In genomic region chr15:42059661-42060476, GRCh38 we compare ENCODE assay signal across 9 cellular contexts. TPM values are rescaled to one million over a fixed set of nuclear protein-coding genes. Genes with fewer than 3 reads are reported as not detected.
A peak's percentile ranks its signal among the peaks of the same experiment; 100 is the strongest.
DNase-seq lines count a peak whose midpoint lies in the region; ATAC-seq, FAIRE-seq and TF ChIP-seq lines count a peak whose summit lies in the region.
"Had no signal": no experiment of that assay in that cellular context is flagged by ENCODE, and none has a peak within 500 bp of the region (broad histone marks: within the 10 kb centered on the region; RNA-seq: fewer than 3 reads in every experiment).

No MANE protein-coding gene starts in this region.

- DNase-seq in EH (ENCODE audit: low read depth) (peak; percentile 40), MM.1S (peak; percentile 58), T-helper 9 cell (peak; percentile 73), K562 (ENCODE audit: extremely low read depth in 1 of 4, low spot score in 3 of 4) (peak; percentile 68 to 79 (median 76)), islet precursor cell (peak; percentile 63)
- DNase-seq in stimulated activated CD4-positive, alpha-beta T cell treated with anti-CD3 and anti-CD28 coated beads, Interleukin-2, amount 100 ng/mL, for 48 hours, result peak; percentile 73 to 82

- H3K27me3 ChIP-seq in MM.1S (replicated peaks; ENCODE audit: insufficient read depth, low read length) (no peaks in the 10 kb centered on the region), K562 (ENCODE audit: control insufficient read depth in 2 of 2, insufficient read depth in 2 of 2, low read length in 2 of 2) (peaks cover 14 to 52% of the 10 kb centered on the region in 2 experiments)

- TF ChIP-seq CTCF in MM.1S (IDR thresholded peaks at IDR 0.05; ENCODE audit: low read length), result peak; percentile 93
- peak; percentile 78 to 92 (median 91) for TF ChIP-seq CTCF in K562 (IDR thresholded peaks at IDR 0.05 in 2 of 3, conservative IDR thresholded peaks at IDR 0.05 in 1 of 3; ENCODE audit: insufficient read depth in 2 of 3, low read depth in 1 of 3, low read length in 3 of 3)

- intact Hi-C loops in K562 (cut with micrococcal nuclease), result loop anchor here (10.0 kb wide), 1 partner anchor 325 kb away; no protein-coding TSS in a partner anchor

- TF ChIP-seq POLR2A in K562 (conservative IDR thresholded peaks at IDR 0.05), result no peak

- H3K27ac ChIP-seq in MM.1S (ENCODE audit: low read length) (no peak overlapping the region), K562 (ENCODE audit: extremely low read depth, low read depth, low read length) (no peak overlapping the region)

- in situ Hi-C loops in K562 (cut with MboI), result loop anchor here (5.0 kb wide), 1 partner anchor 68 kb away; no protein-coding TSS in a partner anchor

- H3K9me2 ChIP-seq in MM.1S (replicated peaks; ENCODE audit: insufficient read depth, low read length), result no peaks in the 10 kb centered on the region

- CTCF ChIA-PET in K562 (lab: Yijun Ruan, JAX; ENCODE audit: low intra/inter-chr PET ratio), result interaction anchor here (0.8 to 5.6 kb wide), 4 partner anchors 14 to 594 kb away, joined by 3 to 71 read pairs (median 4); no protein-coding TSS in a partner anchor

- 10% methylated on average over 14 of the region's 14 CpGs for WGBS in K562 (ENCODE audit: insufficient coverage, low coverage, missing lambda C conversion rate)

- FAIRE-seq in K562 (lab: Jason Lieb, UNC), result peak; percentile 96

- no peaks in the 10 kb centered on the region for H3K9me1 ChIP-seq in K562 (ENCODE audit: control insufficient read depth, insufficient read depth, low read length)

- H3F3A ChIP-seq in MM.1S (ENCODE audit: insufficient read depth, low read length), result no peaks in the 10 kb centered on the region

- no peak overlapping the region for H2AFZ ChIP-seq in MM.1S (ENCODE audit: low read length)
- no peak overlapping the region for H2AFZ ChIP-seq in K562 (ENCODE audit: low read depth, low read length)

- no peak overlapping the region for H3K9ac ChIP-seq in MM.1S (ENCODE audit: low read length)
- H3K9ac ChIP-seq in K562 (ENCODE audit: insufficient read depth in 1 of 2, low read depth in 2 of 2, low read length in 2 of 2), result no peak overlapping the region

- H3K4me3 ChIP-seq in MM.1S (ENCODE audit: low read length), result no peak overlapping the region
- no peak overlapping the region for H3K4me3 ChIP-seq in K562

- H4K20me1 ChIP-seq in MM.1S (ENCODE audit: insufficient read depth, low read length), result no peaks in the 10 kb centered on the region
- peaks cover 4% of the 10 kb centered on the region; the same call in 1 of the 2 replicates for H4K20me1 ChIP-seq in K562 (replicated peaks; ENCODE audit: control insufficient read depth, insufficient read depth, low read length)

- POLR2A ChIA-PET in K562 (lab: Yijun Ruan, JAX), result interaction anchor here (1.1 kb wide), 1 partner anchor 13 kb away, joined by 5 read pairs; no protein-coding TSS in a partner anchor

- no peaks in the 10 kb centered on the region for H3K9me3 ChIP-seq in MM.1S (replicated peaks; ENCODE audit: insufficient read depth, low read length)
- no peaks in the 10 kb centered on the region for H3K9me3 ChIP-seq in K562 (replicated peaks; ENCODE audit: control insufficient read depth, insufficient read depth, low read depth, low read length)

- ATAC-seq in K562 (peak; percentile 46; the same call in 2 of the 3 replicates), GM21526 (IDR thresholded peaks at IDR 0.05; ENCODE audit: low FRiP score, unreplicated experiment) (no peak), GM21619 (IDR thresholded peaks at IDR 0.05; ENCODE audit: unreplicated experiment) (no peak)

- TF ChIP-seq EP300 in K562 (IDR thresholded peaks at IDR 0.05; ENCODE audit: low read length), result no peak

- no peak overlapping the region for H3K4me2 ChIP-seq in MM.1S (ENCODE audit: low read depth, low read length)
- H3K4me2 ChIP-seq in K562 (ENCODE audit: insufficient read depth, low read length), result no peak overlapping the region; the same call in 1 of the 2 replicates

- H3K36me3 ChIP-seq in MM.1S (replicated peaks; ENCODE audit: insufficient read depth, low read length), result no peaks in the 10 kb centered on the region
- no peaks in the 10 kb centered on the region for H3K36me3 ChIP-seq in K562 (ENCODE audit: control insufficient read depth, insufficient read depth, low read length)

- H3K79me2 ChIP-seq in MM.1S (ENCODE audit: low read length) (no peaks in the 10 kb centered on the region), K562 (ENCODE audit: control insufficient read depth, insufficient read depth, low read length) (no peaks in the 10 kb centered on the region)

- TF ChIP-seq RAD21 in K562 (CRISPR knock-in tag; conservative IDR thresholded peaks at IDR 0.05 in 1 of 2, IDR thresholded peaks at IDR 0.05 in 1 of 2), result peak; percentile 49 to 72

- BruUV-seq in K562 (replicated peaks; lab: Mats Ljungman, UMichigan), result no TSS peak

- H3K4me1 ChIP-seq in MM.1S (ENCODE audit: low read length) (no peaks in the 10 kb centered on the region), K562 (replicated peaks in 1 of 2; ENCODE audit: control insufficient read depth in 2 of 2, insufficient read depth in 2 of 2, low read length in 2 of 2) (peaks cover 0 to 6% of the 10 kb centered on the region in 2 experiments; a peak in 3 of 5 replicates)

TF ChIP-seq in K562, 482 proteins besides CTCF, POLR2A, EP300 and RAD21 (continues in another document):
- TF ChIP-seq PBX2 (CRISPR knock-in tag; IDR thresholded peaks at IDR 0.05; ENCODE audit: low read depth), result no peak
- 0 out of 2 replicates have a peak, but pooled peaks have one; percentile 21 for TF ChIP-seq PBX2 (tag; conservative IDR thresholded peaks at IDR 0.05; ENCODE audit: low read depth)
- no peak for TF ChIP-seq ZNF274 (IDR thresholded peaks at IDR 0.05; ENCODE audit: borderline replicate concordance, low read depth, low read length)
- no peak for TF ChIP-seq PHF20 (IDR thresholded peaks at IDR 0.05; ENCODE audit: partially characterized antibody)
- TF ChIP-seq JUND (IDR thresholded peaks at IDR 0.05; ENCODE audit: borderline replicate concordance, low read depth, low read length), result 0 out of 2 replicates have a peak, but pooled peaks have one; percentile 19
- TF ChIP-seq JUND (tag; IDR thresholded peaks at IDR 0.05; ENCODE audit: borderline replicate concordance, low read depth, low read length), result no peak
- peak; percentile 93 for TF ChIP-seq RFX1 (IDR thresholded peaks at IDR 0.05)

RNA-seq across cellular contexts. Expression of gene PLA2G4D, which starts 34.5 kb away (rescaled TPM):
- total RNA-seq in K562 (2011; cell fraction: chromatin; rRNA removed; ENCODE audit: low replicate concordance), result not detected in 2 replicates
- not detected in 2 replicates for total RNA-seq in K562 (2011; cell fraction: nucleolus; rRNA removed)
- not detected in 2 replicates for total RNA-seq in K562 (2011; cell fraction: nucleoplasm; rRNA removed)
- total RNA-seq in K562 (2014; rRNA removed) (not detected in 2 replicates), K562 (2014; rRNA removed; fragmentation: Illumina TruSeq; extraction: Trizol) (not detected in 2 replicates), K562 (2015; rRNA removed; fragmentation: Illumina TruSeq; extraction: Trizol) (not detected in 2 replicates), K562 (2021) (0.04 TPM in 1 of 2 replicates, not detected in the other)
- polyA plus RNA-seq in K562 (2011; rRNA removed) (0.04 TPM in 1 of 2 replicates, not detected in the other), K562 (2014; fragmentation: Illumina TruSeq; extraction: Trizol) (not detected in 2 replicates), K562 (2014; fragmentation: Nextera tagmentation; extraction: Ambion mirVana) (not detected), K562 (2014; rRNA removed) (not detected in 2 replicates)
- not detected in 2 replicates for polyA plus RNA-seq in K562 (2011; cell fraction: cytosol; rRNA removed)
- polyA plus RNA-seq in K562 (2011; cell fraction: nucleus; rRNA removed), result 0.06 TPM in 1 of 2 replicates, not detected in the other
- 0.03 TPM in 1 of 2 replicates, not detected in the other for polyA plus RNA-seq in K562 (2012)
- polyA minus RNA-seq in K562 (2011; rRNA and poly(A)+ RNA removed), result not detected in 2 replicates
- polyA minus RNA-seq in K562 (2011; cell fraction: cytosol; rRNA and poly(A)+ RNA removed), result not detected in 2 replicates
- not detected in 2 replicates for polyA minus RNA-seq in K562 (2011; cell fraction: nucleus; rRNA and poly(A)+ RNA removed)
- total RNA-seq: T-helper 2 cell treated with Interferon-gamma antibody and Interleukin-4, amounts not matched to agents 100 ng/mL and 5 ng/mL, for 36 hours had no signal

RNA-seq across cellular contexts. Expression of gene PLA2G4E, which starts 39.0 kb away (rescaled TPM):
- total RNA-seq in K562 (2011; cell fraction: chromatin; rRNA removed; ENCODE audit: low replicate concordance), result 0.35 TPM in 1 of 2 replicates, not detected in the other
- 0.17 TPM in 1 of 2 replicates, not detected in the other for total RNA-seq in K562 (2011; cell fraction: nucleolus; rRNA removed)
- not detected in 2 replicates for total RNA-seq in K562 (2011; cell fraction: nucleoplasm; rRNA removed)
- total RNA-seq in K562 (2014; rRNA removed) (not detected in 2 replicates), K562 (2014; rRNA removed; fragmentation: Illumina TruSeq; extraction: Trizol) (not detected in 2 replicates), K562 (2015; rRNA removed; fragmentation: Illumina TruSeq; extraction: Trizol) (not detected in 2 replicates), K562 (2021) (not detected in 2 replicates)
- polyA plus RNA-seq in K562 (2011; rRNA removed) (0.03 TPM in 1 of 2 replicates, not detected in the other), K562 (2014; fragmentation: Illumina TruSeq; extraction: Trizol) (not detected in 2 replicates), K562 (2014; fragmentation: Nextera tagmentation; extraction: Ambion mirVana) (not detected), K562 (2014; rRNA removed) (not detected in 2 replicates)
- polyA plus RNA-seq in K562 (2011; cell fraction: cytosol; rRNA removed), result 0.04 TPM in 1 of 2 replicates, not detected in the other
- 0.10 TPM in 1 of 2 replicates, not detected in the other for polyA plus RNA-seq in K562 (2011; cell fraction: nucleus; rRNA removed)
- polyA plus RNA-seq in K562 (2012), result not detected in 2 replicates
- not detected in 2 replicates for polyA minus RNA-seq in K562 (2011; rRNA and poly(A)+ RNA removed)
- not detected in 2 replicates for polyA minus RNA-seq in K562 (2011; cell fraction: cytosol; rRNA and poly(A)+ RNA removed)
- polyA minus RNA-seq in K562 (2011; cell fraction: nucleus; rRNA and poly(A)+ RNA removed), result not detected in 2 replicates
- total RNA-seq: T-helper 2 cell treated with Interferon-gamma antibody and Interleukin-4, amounts not matched to agents 100 ng/mL and 5 ng/mL, for 36 hours had no signal
